ENCODE assay signal across 9 cellular contexts in genomic region chr18:45807144-45807543, GRCh38. TPM values are rescaled to one million over a fixed set of nuclear protein-coding genes. Genes with fewer than 3 reads are reported as not detected.
DNase-seq lines count a peak whose midpoint lies in the region; FAIRE-seq and TF ChIP-seq lines count a peak whose summit lies in the region.
"Not testable (repeated sequence)": the region's sequence is repeated elsewhere in the genome, so short reads cannot be mapped to it uniquely, and the experiment has no call there.
"Had no signal": no experiment of that assay in that cellular context is flagged by ENCODE, and none has a peak within 500 bp of the region (broad histone marks: within the 10 kb centered on the region; RNA-seq: fewer than 3 reads in every experiment).

No MANE protein-coding gene starts in this region.

- 49% methylated on average over 2 of the region's 2 CpGs for WGBS in hepatocyte (ENCODE audit: low lambda C conversion rate, missing lambda C conversion rate)

- H3K27ac ChIP-seq in SJCRH30, hepatocyte: not testable (repeated sequence)

- H3K9ac ChIP-seq in adipocyte (ENCODE audit: low read length), result not testable (repeated sequence)

- not testable (repeated sequence) for TF ChIP-seq POLR2A in GM12892 (IDR thresholded peaks at IDR 0.05; ENCODE audit: low read depth, low read length)

- FAIRE-seq in GM12892 (lab: Jason Lieb, UNC), result peak; percentile 82

- H3K9me3 ChIP-seq in SJCRH30 (replicated peaks); hepatocyte (ENCODE audit: low read depth): not testable (repeated sequence)
- H3K9me3 ChIP-seq in adipocyte (ENCODE audit: control insufficient read depth, low read length), result peaks cover 22% of the 10 kb centered on the region

- not testable (repeated sequence) for H3K79me2 ChIP-seq in hepatocyte

- not testable (repeated sequence) for H3K4me2 ChIP-seq in hepatocyte

- not testable (repeated sequence) for H3K27me3 ChIP-seq in SJCRH30; adipocyte (replicated peaks; ENCODE audit: control insufficient read depth, insufficient read depth, low read length); hepatocyte

- H3K4me3 ChIP-seq in SJCRH30, hepatocyte: not testable (repeated sequence)
- H3K4me3 ChIP-seq in adipocyte (ENCODE audit: low read length), result peak overlapping the region; percentile 29

- not testable (repeated sequence) for H3K9me2 ChIP-seq in hepatocyte (replicated peaks; ENCODE audit: insufficient read depth)

- H4K20me1 ChIP-seq in hepatocyte (ENCODE audit: insufficient read depth, poor library complexity, severe bottlenecking), result not testable (repeated sequence)

- not testable (repeated sequence) for H2AFZ ChIP-seq in hepatocyte

- DNase-seq in COLO668 (lab: John Stamatoyannopoulos, UW; ENCODE audit: unreplicated experiment) (peak; percentile 34), NAMALWA (ENCODE audit: low spot score) (peak; percentile 59), NCI-H524 (lab: John Stamatoyannopoulos, UW) (peak; percentile 83 to 89), SJCRH30 (peak; percentile 73 to 78)
- not testable (repeated sequence) for DNase-seq in GM12892 (ENCODE audit: insufficient read length); adipocyte (ENCODE audit: low read depth); hepatocyte (ENCODE audit: low spot score)
- peak; percentile 8 for DNase-seq in stimulated activated CD4-positive, alpha-beta T cell treated with anti-CD3 and anti-CD28 coated beads, Interleukin-12 subunit alpha, Interleukin-12 subunit beta, amount 100 ng/mL, for 4 hours

- H3K4me1 ChIP-seq in SJCRH30, result peaks cover 10% of the 10 kb centered on the region
- peaks cover 14% of the 10 kb centered on the region for H3K4me1 ChIP-seq in adipocyte (ENCODE audit: control insufficient read depth, insufficient read depth, low read length)
- H3K4me1 ChIP-seq in hepatocyte (ENCODE audit: insufficient read depth), result not testable (repeated sequence)

- TF ChIP-seq CTCF in hepatocyte (IDR thresholded peaks at IDR 0.05; ENCODE audit: poor library complexity), result peak; percentile 15

- H3K36me3 ChIP-seq in SJCRH30; adipocyte (ENCODE audit: control insufficient read depth, insufficient read depth, low read length, severe bottlenecking); hepatocyte (replicated peaks; ENCODE audit: insufficient read depth, low read depth): not testable (repeated sequence)

RNA-seq across cellular contexts. Expression of gene SIGLEC15, which starts 18.3 kb away (rescaled TPM):
- polyA plus RNA-seq in GM12892 (2012; ENCODE audit: missing spikeins), result not detected
- total RNA-seq in SJCRH30 (2014; rRNA removed; shearing (Covaris generic)), result 0.10 TPM in 1 of 2 replicates, not detected in the other
- total RNA-seq in hepatocyte, result 0.24 and 0.30 TPM in 2 replicates
- polyA plus RNA-seq in hepatocyte, result 1.3 and 1.5 TPM in 2 replicates
- total RNA-seq: activated CD4-positive, alpha-beta T cell treated with anti-CD3 and anti-CD28 coated beads, Interleukin-2, amount 10 ng/mL, durations not matched to agents 7 days and 5 days had no signal
